In the genomic region with DNA sequence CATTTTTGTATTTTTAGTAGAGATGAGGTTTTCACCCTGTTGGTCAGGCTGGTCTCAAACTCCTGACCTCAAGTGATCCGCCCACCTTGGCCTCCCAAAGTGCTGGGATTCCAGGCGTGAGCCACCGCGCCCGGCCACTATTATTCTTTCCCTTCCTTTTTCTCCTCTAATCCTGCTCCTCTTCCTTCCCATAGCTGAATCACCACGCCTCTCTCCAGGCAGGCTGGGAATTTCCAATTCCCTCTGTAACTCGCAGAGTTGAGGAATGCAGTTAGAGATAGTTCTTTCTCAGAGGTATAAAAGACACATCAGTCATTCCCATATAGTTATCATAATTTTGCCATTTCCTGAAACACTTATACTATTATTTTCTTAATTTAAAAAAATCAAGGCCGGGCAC, we compare ENCODE assay signal across 21 cellular contexts.
"Had no signal": no experiment of that assay in that cellular context is flagged by ENCODE, and none has a peak within 500 bp of the region (broad histone marks: within the 10 kb centered on the region; RNA-seq: fewer than 3 reads in every experiment).

No MANE protein-coding gene starts in this region.

- H3K27ac Mint-ChIP-seq: activated naive CD4-positive, alpha-beta T cell treated with anti-CD3 and anti-CD28 coated beads, Interleukin-2, amount 50 U/mL, for 72 hours; activated T-helper 17 cell treated with anti-CD3 and anti-CD28 coated beads, Interleukin-2, amount 50 U/mL, for 72 hours had no signal

- H3K4me1 Mint-ChIP-seq: neural crest cell had no signal

- H3K27me3 Mint-ChIP-seq: activated T-helper 17 cell treated with anti-CD3 and anti-CD28 coated beads, Interleukin-2, amount 50 U/mL, for 72 hours; naive thymus-derived CD4-positive, alpha-beta T cell had no signal

- H3K9me3 Mint-ChIP-seq: activated naive CD4-positive, alpha-beta T cell treated with anti-CD3 and anti-CD28 coated beads, Interleukin-2, amount 50 U/mL, for 72 hours; activated T-helper 17 cell treated with anti-CD3 and anti-CD28 coated beads, Interleukin-2, amount 50 U/mL, for 72 hours had no signal

- H3K4me3 Mint-ChIP-seq: activated T-helper 17 cell treated with anti-CD3 and anti-CD28 coated beads, Interleukin-2, amount 50 U/mL, for 72 hours; naive thymus-derived CD4-positive, alpha-beta T cell; neural crest cell had no signal

- DNase-seq: activated CD4-positive, alpha-beta T cell treated with anti-CD3 and anti-CD28 coated beads for 1 hour; activated CD4-positive, alpha-beta T cell treated with anti-CD3 and anti-CD28 coated beads, Interleukin-2, amount 50 U/mL, for 1 hour; activated T-cell treated with anti-CD3 and anti-CD28 coated beads, Interleukin-2, amount 50 U/mL, for 1 hour; cerebellar nuclear complex; cortex of kidney; effector CD4-positive, alpha-beta T cell; hypothalamus; left colon; naive thymus-derived CD4-positive, alpha-beta T cell; occipital lobe; posterior cingulate gyrus; stimulated activated CD4-positive, alpha-beta T cell treated with anti-CD3 and anti-CD28 coated beads, Interleukin-2, amount 100 ng/mL, for 48 hours; stimulated activated CD8-positive, alpha-beta memory T cell treated with anti-CD3 and anti-CD28 coated beads, Interleukin-4, amount 100 ng/mL, for 48 hours; stimulated activated naive CD4-positive, alpha-beta T cell treated with Interleukin-2 at 50 U/mL for 16 hours; T-helper 1 cell; T-helper 9 cell; upper lobe of right lung had no signal

- ATAC-seq: activated naive CD4-positive, alpha-beta T cell treated with anti-CD3 and anti-CD28 coated beads, Interleukin-2, amount 50 U/mL, for 72 hours; activated T-helper 17 cell treated with anti-CD3 and anti-CD28 coated beads, Interleukin-2, amount 50 U/mL, for 72 hours; left colon; naive thymus-derived CD4-positive, alpha-beta T cell; sciatic nerve; upper lobe of right lung had no signal
